In genomic region chr2:18814387-18814786, GRCh38 we compare ENCODE assay signal across 21 cellular contexts.
A peak's percentile ranks its signal among the peaks of the same experiment; 100 is the strongest.
DNase-seq lines count a peak whose midpoint lies in the region; ATAC-seq and TF ChIP-seq lines count a peak whose summit lies in the region.
"Had no signal": no experiment of that assay in that cellular context is flagged by ENCODE, and none has a peak within 500 bp of the region (broad histone marks: within the 10 kb centered on the region; RNA-seq: fewer than 3 reads in every experiment).

No MANE protein-coding gene starts in this region.

- no peak overlapping the region for H2BK20ac ChIP-seq in IMR-90 (ENCODE audit: low read depth, low read length)

- H2BK5ac ChIP-seq in IMR-90 (ENCODE audit: low read depth, low read length, poor library complexity, severe bottlenecking): no peak overlapping the region

- CTCF ChIA-PET in AG04449 (lab: Yijun Ruan, JAX) (interaction anchor here (0.9 to 1.2 kb wide), 2 partner anchors 293 to 380 kb away, joined by 3 to 4 read pairs; no protein-coding TSS in a partner anchor), IMR-90 (lab: Yijun Ruan, JAX) (interaction anchor here (1.1 kb wide), 1 partner anchor 10 kb away, joined by 3 read pairs; no protein-coding TSS in a partner anchor), HEK293T (lab: Yijun Ruan, JAX) (no interaction called here)

- H4K91ac ChIP-seq in IMR-90 (ENCODE audit: insufficient read depth, low read depth, low read length): no peak overlapping the region

- no peak overlapping the region for H2BK120ac ChIP-seq in IMR-90 (ENCODE audit: low read depth, low read length)

- ATAC-seq in IMR-90 (ENCODE audit: low read depth) (no peak; the same call in 1 of the 2 replicates), GM18870 (IDR thresholded peaks at IDR 0.05; ENCODE audit: unreplicated experiment) (no peak)
- ATAC-seq: activated CD8-positive, alpha-beta T cell treated with anti-CD3 and anti-CD28 coated beads, Interleukin-2, amount 10 ng/mL, durations not matched to agents 7 days and 5 days; esophagus mucosa; HepG2; left colon; stimulated activated naive B cell treated with anti-CD40 and anti-IgM and Interleukin-4, amounts not matched to agents 10 μg/mL and 1 μg/mL and 100 μg/mL, for 72 hours had no signal

- H3K23ac ChIP-seq in IMR-90 (ENCODE audit: low read depth, low read length): no peak overlapping the region

- H3K4me2 ChIP-seq in IMR-90 (ENCODE audit: low read depth, low read length): no peak overlapping the region

- no peak overlapping the region for H3K4me3 ChIP-seq in AG04449 (ENCODE audit: low read depth, low read length)
- no peak overlapping the region for H3K4me3 ChIP-seq in IMR-90 (ENCODE audit: insufficient read depth, low read depth, low read length)
- H3K4me3 ChIP-seq: GM23248 had no signal

- POLR2A ChIA-PET in AG04449 (lab: Yijun Ruan, JAX) (no interaction called here), IMR-90 (lab: Charles Lee; ENCODE audit: unreplicated experiment) (no interaction called here), HEK293T (lab: Yijun Ruan, JAX) (no interaction called here)

- TF ChIP-seq POLR2A in IMR-90 (IDR thresholded peaks at IDR 0.05; ENCODE audit: low read depth, low read length): no peak

- no peak overlapping the region for H2AK9ac ChIP-seq in IMR-90 (replicated peaks; ENCODE audit: low read depth, low read length, poor library complexity)

- H3K14ac ChIP-seq in IMR-90 (replicated peaks; ENCODE audit: low read depth, low read length): no peak overlapping the region

- no peak overlapping the region for H3K9ac ChIP-seq in IMR-90 (ENCODE audit: low read depth, low read length)
- H3K9ac ChIP-seq: GM23248 had no signal

- no peaks in the 10 kb centered on the region for H4K20me1 ChIP-seq in IMR-90 (ENCODE audit: insufficient read depth, low read length)

- no peaks in the 10 kb centered on the region for H3K36me3 ChIP-seq in IMR-90 (ENCODE audit: control insufficient read depth, insufficient read depth, low read length)

- BruUV-seq in IMR-90 (replicated peaks; lab: Mats Ljungman, UMichigan): no TSS peak

- in situ Hi-C loops in IMR-90 (cut with MboI; ENCODE audit: low sequenced_read_pairs): no loop called here

- no peak for TF ChIP-seq CTCF in AG04449 (IDR thresholded peaks at IDR 0.05; ENCODE audit: insufficient read depth, low read length, missing control alignments)
- TF ChIP-seq CTCF in IMR-90 (conservative IDR thresholded peaks at IDR 0.05; ENCODE audit: low read depth, low read length): no peak

- H3K4me1 ChIP-seq in IMR-90 (ENCODE audit: control insufficient read depth, insufficient read depth, low read length): no peaks in the 10 kb centered on the region

- no peaks in the 10 kb centered on the region for H3K79me1 ChIP-seq in IMR-90 (ENCODE audit: low read depth in 1 of 2, low read length in 2 of 2)

- H4K5ac ChIP-seq in IMR-90 (ENCODE audit: low read depth, low read length): no peak overlapping the region

- H4K8ac ChIP-seq in IMR-90 (ENCODE audit: low read depth in 2 of 2, low read length in 2 of 2): no peak overlapping the region

- H2AFZ ChIP-seq in IMR-90 (replicated peaks; ENCODE audit: low read length, poor library complexity): no peak overlapping the region
- H2AFZ ChIP-seq: GM23248 had no signal

- intact Hi-C loops in IMR-90 (cut with micrococcal nuclease): no loop called here

- no peaks in the 10 kb centered on the region for H3K9me3 ChIP-seq in IMR-90 (ENCODE audit: control insufficient read depth, insufficient read depth, low read length)

- no peak overlapping the region for H3K18ac ChIP-seq in IMR-90 (ENCODE audit: low read depth, low read length)

- H3K27ac ChIP-seq in IMR-90 (ENCODE audit: insufficient read depth, low read length): no peak overlapping the region
- H3K27ac ChIP-seq: GM23248 had no signal

- dilution Hi-C loops in IMR-90 (cut with HindIII; ENCODE audit: low sequenced_read_pairs, unreplicated experiment): no loop called here

- H3K4ac ChIP-seq in IMR-90 (ENCODE audit: low read depth, low read length): no peak overlapping the region

- DNase-seq in AG04449 (ENCODE audit: low read depth, low spot score): peak; percentile 78
- DNase-seq in IMR-90: peak; percentile 86
- DNase-seq in brain pericyte (ENCODE audit: low read depth, low spot score): peak; percentile 73
- DNase-seq in hepatic stellate cell (ENCODE audit: low spot score): peak; percentile 31
- DNase-seq in HEK293T (ENCODE audit: extremely low spot score): no peak
- DNase-seq in T-helper 1 cell: no peak
- DNase-seq in NCI-H2029 treated with DMSO at 0.1 percent for 48 hours (lab: John Stamatoyannopoulos, UW): no peak
- DNase-seq: activated CD8-positive, alpha-beta T cell treated with anti-CD3 and anti-CD28 coated beads, Interleukin-2, amount 10 ng/mL, durations not matched to agents 7 days and 5 days; activated T-cell treated with anti-CD3 and anti-CD28 coated beads, Interleukin-2, amount 50 U/mL, for 48 hours; CD4-positive, alpha-beta T cell; DMS53; GM23248; left colon; MV-4-11; NCI-H2029; Right ventricle myocardium superior; stimulated activated naive B cell treated with anti-CD40 and anti-IgM and Interleukin-4, amounts not matched to agents 10 μg/mL and 1 μg/mL and 100 μg/mL, for 72 hours; trophoblast cell had no signal

- H2BK15ac ChIP-seq in IMR-90 (ENCODE audit: low read depth, low read length): no peak overlapping the region

- no peaks in the 10 kb centered on the region for H3K27me3 ChIP-seq in IMR-90 (ENCODE audit: control insufficient read depth, insufficient read depth, low read length)

- H3K9me1 ChIP-seq in IMR-90 (ENCODE audit: insufficient read depth, low read length): no peaks in the 10 kb centered on the region

- WGBS in IMR-90 (ENCODE audit: extremely low coverage in 2 of 2, insufficient read length in 1 of 2), 2 experiments: no CpG with 5 or more reads among the region's 2 CpGs

- no peak overlapping the region for H3K56ac ChIP-seq in IMR-90 (ENCODE audit: extremely low read depth, insufficient read depth, low read length)

- no peak overlapping the region for H2AK5ac ChIP-seq in IMR-90 (ENCODE audit: low read depth, low read length)

- TF ChIP-seq RAD21 in IMR-90 (IDR thresholded peaks at IDR 0.05; ENCODE audit: low read length): no peak

TF ChIP-seq in IMR-90, 13 proteins besides CTCF, POLR2A, EP300 and RAD21 (continues in another document):
- TF ChIP-seq MXI1 (IDR thresholded peaks at IDR 0.05; ENCODE audit: borderline replicate concordance, low read depth, low read length) (no peak), CHD1 (IDR thresholded peaks at IDR 0.05; ENCODE audit: low read depth, low read length) (no peak), SMC3 (IDR thresholded peaks at IDR 0.05; ENCODE audit: low read depth, low read length) (no peak), ELK1 (IDR thresholded peaks at IDR 0.05; ENCODE audit: borderline replicate concordance, low read depth, low read length) (no peak), FOS (IDR thresholded peaks at IDR 0.05; ENCODE audit: low read depth, low read length) (no peak), BHLHE40 (IDR thresholded peaks at IDR 0.05; ENCODE audit: low read depth, low read length) (no peak), RFX5 (IDR thresholded peaks at IDR 0.05; ENCODE audit: low read depth, low read length) (no peak), MAZ (IDR thresholded peaks at IDR 0.05; ENCODE audit: borderline replicate concordance, low read depth, low read length) (no peak)

TF ChIP-seq in HEK293T, 16 proteins besides CTCF, POLR2A, EP300 and RAD21:
- TF ChIP-seq LEF1 (IDR thresholded peaks at IDR 0.05; ENCODE audit: borderline replicate concordance) (no peak), FOXM1 (IDR thresholded peaks at IDR 0.05; ENCODE audit: borderline replicate concordance) (no peak), FOXK2 (IDR thresholded peaks at IDR 0.05) (no peak), ARNT (IDR thresholded peaks at IDR 0.05) (no peak), HDGF (IDR thresholded peaks at IDR 0.05; ENCODE audit: borderline replicate concordance) (no peak), CTBP1 (IDR thresholded peaks at IDR 0.05; ENCODE audit: borderline replicate concordance) (no peak), ELF4 (IDR thresholded peaks at IDR 0.05) (no peak), FOXA1 (IDR thresholded peaks at IDR 0.05) (no peak), NFRKB (IDR thresholded peaks at IDR 0.05) (no peak), SP1 (IDR thresholded peaks at IDR 0.05) (no peak), BHLHE40 (IDR thresholded peaks at IDR 0.05; ENCODE audit: borderline replicate concordance) (no peak), ZNF384 (IDR thresholded peaks at IDR 0.05) (no peak), TARDBP (IDR thresholded peaks at IDR 0.05) (no peak), SUZ12 (IDR thresholded peaks at IDR 0.05) (no peak), L3MBTL2 (conservative IDR thresholded peaks at IDR 0.05) (no peak)
- TF ChIP-seq, protein P1, sequence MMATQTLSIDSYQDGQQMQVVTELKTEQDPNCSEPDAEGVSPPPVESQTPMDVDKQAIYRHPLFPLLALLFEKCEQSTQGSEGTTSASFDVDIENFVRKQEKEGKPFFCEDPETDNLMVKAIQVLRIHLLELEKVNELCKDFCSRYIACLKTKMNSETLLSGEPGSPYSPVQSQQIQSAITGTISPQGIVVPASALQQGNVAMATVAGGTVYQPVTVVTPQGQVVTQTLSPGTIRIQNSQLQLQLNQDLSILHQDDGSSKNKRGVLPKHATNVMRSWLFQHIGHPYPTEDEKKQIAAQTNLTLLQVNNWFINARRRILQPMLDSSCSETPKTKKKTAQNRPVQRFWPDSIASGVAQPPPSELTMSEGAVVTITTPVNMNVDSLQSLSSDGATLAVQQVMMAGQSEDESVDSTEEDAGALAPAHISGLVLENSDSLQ (IDR thresholded peaks at IDR 0.05): no peak
TF ChIP-seq in HEK293T: peak in this region for 0.

Comparison
In these comparisons a context has a peak if more than half of its experiments do, and no peak if none do; other contexts are left out.
1. DNase-seq: peak in AG04449 (single experiment), IMR-90 (single experiment), brain pericyte (single experiment) and hepatic stellate cell (single experiment); none in HEK293T (single experiment), T-helper 1 cell (0 of 5) and NCI-H2029 treated with DMSO at 0.1 percent for 48 hours (single experiment).